16 cellular contexts compared by ENCODE assay signal in genomic region chr7:129751916-129752315, GRCh38.
"Had no signal": no experiment of that assay in that cellular context is flagged by ENCODE, and none has a peak within 500 bp of the region (broad histone marks: within the 10 kb centered on the region; RNA-seq: fewer than 3 reads in every experiment).

No MANE protein-coding gene starts in this region.

- H3K9me3 Mint-ChIP-seq: activated CD4-positive, alpha-beta memory T cell treated with anti-CD3 and anti-CD28 coated beads, Interleukin-2, amount 10 ng/mL, durations not matched to agents 7 days and 5 days; activated naive CD4-positive, alpha-beta T cell treated with anti-CD3 and anti-CD28 coated beads, Interleukin-2, amount 50 U/mL, for 24 hours; mesothelial cell of epicardium; natural killer cell treated with Interleukin-12 subunit alpha and Interleukin-12 subunit beta and Interleukin-15 and Interleukin-18, amount 100 ng/mL, for 72 hours had no signal

- H3K36me3 Mint-ChIP-seq: natural killer cell treated with Interleukin-12 subunit alpha and Interleukin-12 subunit beta and Interleukin-15 and Interleukin-18, amount 100 ng/mL, for 72 hours had no signal

- H3K4me1 Mint-ChIP-seq: activated CD4-positive, alpha-beta memory T cell treated with anti-CD3 and anti-CD28 coated beads, Interleukin-2, amount 10 ng/mL, durations not matched to agents 7 days and 5 days; activated naive CD4-positive, alpha-beta T cell treated with anti-CD3 and anti-CD28 coated beads, Interleukin-2, amount 50 U/mL, for 24 hours had no signal

- H3K4me3 Mint-ChIP-seq: activated CD4-positive, alpha-beta memory T cell treated with anti-CD3 and anti-CD28 coated beads, Interleukin-2, amount 10 ng/mL, durations not matched to agents 7 days and 5 days; activated naive CD4-positive, alpha-beta T cell treated with anti-CD3 and anti-CD28 coated beads, Interleukin-2, amount 50 U/mL, for 24 hours; mesothelial cell of epicardium; natural killer cell treated with Interleukin-12 subunit alpha and Interleukin-12 subunit beta and Interleukin-15 and Interleukin-18, amount 100 ng/mL, for 72 hours; T-helper 17 cell had no signal

- ATAC-seq: left lung, right cardiac atrium, T-helper 17 cell had no signal

- DNase-seq: activated CD4-positive, alpha-beta memory T cell treated with anti-CD3 and anti-CD28 coated beads, Interleukin-2, amount 10 ng/mL, durations not matched to agents 7 days and 5 days; activated CD4-positive, alpha-beta T cell treated with anti-CD3 and anti-CD28 coated beads for 48 hours; activated CD4-positive, CD25-positive, alpha-beta regulatory T cell; activated effector memory CD4-positive, alpha-beta T cell treated with Interleukin-2 at 50 U/mL for 16 hours; brain microvascular endothelial cell; colonic mucosa; foreskin fibroblast; left lung; right cardiac atrium; stimulated activated CD4-positive, alpha-beta T cell treated with anti-CD3 and anti-CD28 coated beads, Interleukin-4, amount 100 ng/mL, for 24 hours; stomach; SW 1271; T-helper 17 cell had no signal

- H3K27ac Mint-ChIP-seq: activated CD4-positive, alpha-beta memory T cell treated with anti-CD3 and anti-CD28 coated beads, Interleukin-2, amount 10 ng/mL, durations not matched to agents 7 days and 5 days; mesothelial cell of epicardium; natural killer cell treated with Interleukin-12 subunit alpha and Interleukin-12 subunit beta and Interleukin-15 and Interleukin-18, amount 100 ng/mL, for 72 hours; T-helper 17 cell had no signal

- H3K27me3 Mint-ChIP-seq: activated CD4-positive, alpha-beta memory T cell treated with anti-CD3 and anti-CD28 coated beads, Interleukin-2, amount 10 ng/mL, durations not matched to agents 7 days and 5 days; activated naive CD4-positive, alpha-beta T cell treated with anti-CD3 and anti-CD28 coated beads, Interleukin-2, amount 50 U/mL, for 24 hours; natural killer cell treated with Interleukin-12 subunit alpha and Interleukin-12 subunit beta and Interleukin-15 and Interleukin-18, amount 100 ng/mL, for 72 hours; T-helper 17 cell had no signal
